Comparison of ENCODE assay signal across 19 cellular contexts in genomic region chr1:207003216-207003615, GRCh38. TPM values are rescaled to one million over a fixed set of nuclear protein-coding genes. Genes with fewer than 3 reads are reported as not detected.
DNase-seq lines count a peak whose midpoint lies in the region; ATAC-seq and TF ChIP-seq lines count a peak whose summit lies in the region.
"Had no signal": no experiment of that assay in that cellular context is flagged by ENCODE, and none has a peak within 500 bp of the region (broad histone marks: within the 10 kb centered on the region; RNA-seq: fewer than 3 reads in every experiment).

No MANE protein-coding gene starts in this region.

- H3K4me1 ChIP-seq in PC-9 (replicated peaks; ENCODE audit: insufficient read depth) (peaks cover 81% of the 10 kb centered on the region), hepatocyte (ENCODE audit: insufficient read depth) (peaks cover 15% of the 10 kb centered on the region)
- no peaks in the 10 kb centered on the region for H3K4me1 ChIP-seq in effector memory CD4-positive, alpha-beta T cell (ENCODE audit: control insufficient read depth, insufficient read depth, low read length, poor library complexity, severe bottlenecking)

- intact Hi-C loops in PC-9 (cut with micrococcal nuclease; ENCODE audit: unreplicated experiment), result loop anchor here (5.0 kb wide), 1 partner anchor 389 kb away; no protein-coding TSS in a partner anchor

- no TSS peak for BruUV-seq in PC-9 (replicated peaks; lab: Mats Ljungman, UMichigan)

- H3K4me3 Mint-ChIP-seq in type B pancreatic cell, result peak overlapping the region; percentile 4
- H3K4me3 Mint-ChIP-seq: central memory CD8-positive, alpha-beta T cell; HFFc6 had no signal

- peaks cover 51% of the 10 kb centered on the region for H3F3A ChIP-seq in PC-9 (ENCODE audit: insufficient read depth, low read depth)

- H3K27me3 Mint-ChIP-seq in type B pancreatic cell, result no peaks in the 10 kb centered on the region

- peaks cover 3% of the 10 kb centered on the region for H3K36me3 Mint-ChIP-seq in type B pancreatic cell

- H3K9me3 Mint-ChIP-seq in type B pancreatic cell, result peaks cover 9% of the 10 kb centered on the region
- H3K9me3 Mint-ChIP-seq: central memory CD8-positive, alpha-beta T cell had no signal

- H3K79me2 ChIP-seq in PC-9 (ENCODE audit: low read depth), result no peaks in the 10 kb centered on the region
- H3K79me2 ChIP-seq in hepatocyte, result no peaks in the 10 kb centered on the region

- H3K4me2 ChIP-seq in PC-9 (peak overlapping the region; percentile 70), hepatocyte (no peak overlapping the region)

- ATAC-seq in GM19395 (IDR thresholded peaks at IDR 0.05; ENCODE audit: unreplicated experiment), result no peak
- ATAC-seq: left ventricle myocardium superior, sciatic nerve had no signal

- H3K9me3 ChIP-seq in PC-9 (ENCODE audit: insufficient read depth, low read depth), result peaks cover 2% of the 10 kb centered on the region; the same call in 1 of the 2 replicates
- no peaks in the 10 kb centered on the region for H3K9me3 ChIP-seq in hepatocyte (ENCODE audit: low read depth)
- H3K9me3 ChIP-seq in effector memory CD4-positive, alpha-beta T cell (ENCODE audit: control insufficient read depth, low read length), result no peaks in the 10 kb centered on the region

- H2AFZ ChIP-seq in PC-9, result no peak overlapping the region
- no peak overlapping the region for H2AFZ ChIP-seq in hepatocyte

- WGBS in hepatocyte (ENCODE audit: low lambda C conversion rate, missing lambda C conversion rate), result 78% methylated on average over 4 of the region's 4 CpGs

- DNase-seq in PC-9 (no peak), hepatocyte (ENCODE audit: low spot score) (no peak), type B pancreatic cell (ENCODE audit: extremely low spot score, unreplicated experiment) (no peak)
- no peak for DNase-seq in effector memory CD4-positive, alpha-beta T cell
- DNase-seq: activated gamma-delta T cell treated with Interleukin-2 at 50 U/mL for 16 hours; AML-193; amniotic stem cell; COR-L47; HFFc6; left ventricle myocardium superior; NCI-H1105 treated with DMSO at 0.1 percent for 48 hours; NCI-H524; Right ventricle myocardium superior; stimulated activated CD4-positive, alpha-beta T cell treated with anti-CD3 and anti-CD28 coated beads, Interleukin-1b, Interleukin-23, amount 100 ng/mL, for 48 hours; T-helper 1 cell had no signal

- H3K27ac ChIP-seq in PC-9 (peak overlapping the region; percentile 93), hepatocyte (peak overlapping the region; percentile 40)
- H3K27ac ChIP-seq in effector memory CD4-positive, alpha-beta T cell (ENCODE audit: insufficient read depth, low read length, poor library complexity, severe bottlenecking), result no peak overlapping the region

- H3K4me3 ChIP-seq in PC-9 (no peak overlapping the region), hepatocyte (no peak overlapping the region)
- H3K4me3 ChIP-seq in effector memory CD4-positive, alpha-beta T cell (ENCODE audit: insufficient read depth, low read depth, low read length, poor library complexity, severe bottlenecking), result no peak overlapping the region

- CTCF ChIA-PET in PC-9 (lab: Charles Lee), result interaction anchor here (0.7 to 2.7 kb wide), 3 partner anchors 21 to 396 kb away, joined by 3 to 12 read pairs (median 5); no protein-coding TSS in a partner anchor

- H3K36me3 ChIP-seq in PC-9 (ENCODE audit: low read depth), result no peaks in the 10 kb centered on the region
- no peaks in the 10 kb centered on the region for H3K36me3 ChIP-seq in hepatocyte (replicated peaks; ENCODE audit: insufficient read depth, low read depth)
- no peaks in the 10 kb centered on the region for H3K36me3 ChIP-seq in effector memory CD4-positive, alpha-beta T cell (ENCODE audit: control insufficient read depth, insufficient read depth, low read length)

- no peaks in the 10 kb centered on the region for H3K27me3 ChIP-seq in PC-9 (ENCODE audit: insufficient read depth, low read depth)
- no peaks in the 10 kb centered on the region for H3K27me3 ChIP-seq in hepatocyte
- no peaks in the 10 kb centered on the region for H3K27me3 ChIP-seq in effector memory CD4-positive, alpha-beta T cell (replicated peaks; ENCODE audit: control insufficient read depth, insufficient read depth, low read length, poor library complexity, severe bottlenecking)

- no peaks in the 10 kb centered on the region for H3K9me2 ChIP-seq in PC-9 (ENCODE audit: insufficient read depth)
- no peaks in the 10 kb centered on the region for H3K9me2 ChIP-seq in hepatocyte (replicated peaks; ENCODE audit: insufficient read depth)

- H3K27ac Mint-ChIP-seq in type B pancreatic cell, result peak overlapping the region; percentile 55
- H3K27ac Mint-ChIP-seq: HFFc6 had no signal

- H4K20me1 ChIP-seq in PC-9 (ENCODE audit: insufficient read depth) (no peaks in the 10 kb centered on the region), hepatocyte (ENCODE audit: insufficient read depth, poor library complexity, severe bottlenecking) (no peaks in the 10 kb centered on the region)

- TF ChIP-seq CTCF in PC-9 (conservative IDR thresholded peaks at IDR 0.05) (no peak), hepatocyte (IDR thresholded peaks at IDR 0.05; ENCODE audit: poor library complexity) (no peak), type B pancreatic cell (conservative IDR thresholded peaks at IDR 0.05) (no peak)

- POLR2A ChIA-PET in PC-9 (lab: Charles Lee; ENCODE audit: unreplicated experiment), result interaction anchor here (1.0 to 1.1 kb wide), 4 partner anchors 17 to 49 kb away, joined by 3 to 12 read pairs (median 4); partner anchors contain the start of genes C1orf116 and PFKFB2

- H3K4me1 Mint-ChIP-seq in type B pancreatic cell (ENCODE audit: unreplicated experiment), result peaks cover 29% of the 10 kb centered on the region

RNA-seq across cellular contexts. Expression of gene C1orf116, which starts 29.3 kb away (rescaled TPM):
- 30.2 and 36.7 TPM in 2 replicates for total RNA-seq in PC-9 (2021)
- total RNA-seq in hepatocyte, result 16.7 and 18.3 TPM in 2 replicates
- 15.7 and 18.7 TPM in 2 replicates for polyA plus RNA-seq in hepatocyte
- total RNA-seq in type B pancreatic cell (ENCODE audit: low replicate concordance), result 50.4 and 108 TPM in 2 replicates

RNA-seq across cellular contexts. Expression of gene FCAMR, which starts 33.0 kb away (rescaled TPM):
- total RNA-seq in PC-9 (2021) (not detected in 2 replicates), hepatocyte (0.52 and 0.70 TPM in 2 replicates), type B pancreatic cell (ENCODE audit: low replicate concordance) (not detected in 2 replicates)
- polyA plus RNA-seq in hepatocyte, result 0.52 TPM in 1 of 2 replicates, not detected in the other
- total RNA-seq: HFFc6, left ventricle myocardium superior, omental fat pad, Right ventricle myocardium superior, sciatic nerve had no signal

RNA-seq across cellular contexts. Expression of gene YOD1, which starts 47.8 kb away (rescaled TPM):
- total RNA-seq in PC-9 (2021) (11.2 and 12.5 TPM in 2 replicates), hepatocyte (25.7 and 25.8 TPM in 2 replicates), type B pancreatic cell (ENCODE audit: low replicate concordance) (12.3 and 15.0 TPM in 2 replicates)
- 4.5 and 5.6 TPM in 2 replicates for polyA plus RNA-seq in hepatocyte

RNA-seq across cellular contexts. Expression of gene PFKFB2, which starts 49.9 kb away (rescaled TPM):
- total RNA-seq in PC-9 (2021) (16.3 and 28.0 TPM in 2 replicates), hepatocyte (19.2 and 23.6 TPM in 2 replicates), type B pancreatic cell (ENCODE audit: low replicate concordance) (18.7 and 31.4 TPM in 2 replicates)
- 9.5 and 10.0 TPM in 2 replicates for polyA plus RNA-seq in hepatocyte

RNA-seq across cellular contexts. Expression of gene PIGR, which starts 57.0 kb away (rescaled TPM):
- total RNA-seq in PC-9 (2021) (0.10 TPM in 1 of 2 replicates, not detected in the other), hepatocyte (22.9 and 23.3 TPM in 2 replicates), type B pancreatic cell (ENCODE audit: low replicate concordance) (16.9 and 30.1 TPM in 2 replicates)
- 8.1 and 11.0 TPM in 2 replicates for polyA plus RNA-seq in hepatocyte
- total RNA-seq: left ventricle myocardium superior had no signal
